In genomic region chr6:110996661-110997060, GRCh38 we compare ENCODE assay signal across 31 cellular contexts.
"Had no signal": no experiment of that assay in that cellular context is flagged by ENCODE, and none has a peak within 500 bp of the region (broad histone marks: within the 10 kb centered on the region; RNA-seq: fewer than 3 reads in every experiment).

No MANE protein-coding gene starts in this region.

- ATAC-seq: activated CD4-positive, alpha-beta T cell treated with anti-CD3 and anti-CD28 coated beads for 36 hours; activated CD4-positive, CD25-positive, alpha-beta regulatory T cell treated with anti-CD3 and anti-CD28 coated beads, Interleukin-2, amount 50 U/mL, for 24 hours; activated CD8-positive, alpha-beta memory T cell treated with anti-CD3 and anti-CD28 coated beads, Interleukin-2, amount 10 ng/mL, durations not matched to agents 7 days and 5 days; activated CD8-positive, alpha-beta T cell treated with anti-CD3 and anti-CD28 coated beads, Interleukin-2, amount 10 ng/mL, durations not matched to agents 7 days and 5 days; activated naive CD8-positive, alpha-beta T cell treated with anti-CD3 and anti-CD28 coated beads, Interleukin-2, amount 50 U/mL, for 24 hours; T-cell; WTC11 had no signal

- H3K9me3 ChIP-seq: ascending aorta had no signal

- H3K27ac ChIP-seq: ascending aorta, cardiac muscle cell, WERI-Rb-1 had no signal

- H3K27me3 ChIP-seq: ascending aorta, cardiac muscle cell had no signal

- DNase-seq: activated CD4-positive, alpha-beta memory T cell treated with anti-CD3 and anti-CD28 coated beads, Interleukin-2, amount 10 ng/mL, durations not matched to agents 7 days and 5 days; activated CD4-positive, alpha-beta T cell treated with anti-CD3 and anti-CD28 coated beads for 1 hour; activated CD4-positive, alpha-beta T cell treated with anti-CD3 and anti-CD28 coated beads for 36 hours; activated CD4-positive, alpha-beta T cell treated with anti-CD3 and anti-CD28 coated beads for 48 hours; activated CD4-positive, alpha-beta T cell treated with anti-CD3 and anti-CD28 coated beads, Interleukin-2, amount 10 ng/mL, durations not matched to agents 7 days and 5 days; activated CD4-positive, alpha-beta T cell treated with anti-CD3 and anti-CD28 coated beads, Interleukin-2, amount 50 U/mL, for 48 hours; activated CD4-positive, CD25-positive, alpha-beta regulatory T cell; activated CD8-positive, alpha-beta memory T cell treated with anti-CD3 and anti-CD28 coated beads for 24 hours; activated CD8-positive, alpha-beta memory T cell treated with anti-CD3 and anti-CD28 coated beads, Interleukin-2, amount 10 ng/mL, durations not matched to agents 7 days and 5 days; activated CD8-positive, alpha-beta memory T cell treated with anti-CD3 and anti-CD28 coated beads, Interleukin-2, amount 50 U/mL, for 48 hours; activated CD8-positive, alpha-beta T cell treated with anti-CD3 and anti-CD28 coated beads, Interleukin-2, amount 10 ng/mL, durations not matched to agents 7 days and 5 days; activated effector memory CD4-positive, alpha-beta T cell treated with Interleukin-2 at 50 U/mL for 16 hours; activated gamma-delta T cell; activated naive CD4-positive, alpha-beta T cell treated with anti-CD3 and anti-CD28 coated beads, Interleukin-2, amount 10 ng/mL, durations not matched to agents 7 days and 5 days; activated naive CD4-positive, alpha-beta T cell treated with Interleukin-2 at 50 U/mL for 16 hours; activated naive CD8-positive, alpha-beta T cell treated with anti-CD3 and anti-CD28 coated beads, Interleukin-2, amount 10 ng/mL, durations not matched to agents 7 days and 5 days; activated naive CD8-positive, alpha-beta T cell treated with anti-CD3 and anti-CD28 coated beads, Interleukin-2, amount 50 U/mL, for 24 hours; activated T-cell treated with anti-CD3 and anti-CD28 coated beads, Interleukin-2, amount 50 U/mL, for 24 hours; activated T-cell treated with anti-CD3 and anti-CD28 coated beads, Interleukin-2, amount 50 U/mL, for 48 hours; amygdala; anterior cingulate cortex; caudate nucleus; cerebellar nuclear complex; T-cell; T-helper 2 cell; T-helper 9 cell had no signal

- H3K4me3 ChIP-seq: ascending aorta, cardiac muscle cell had no signal

- H3K4me1 ChIP-seq: ascending aorta had no signal
